In genomic region chr6:11225990-11226389, GRCh38 we compare ENCODE assay signal across 18 cellular contexts. TPM values are rescaled to one million over a fixed set of nuclear protein-coding genes. Genes with fewer than 3 reads are reported as not detected.
DNase-seq lines count a peak whose midpoint lies in the region; ATAC-seq and TF ChIP-seq lines count a peak whose summit lies in the region.
"Had no signal": no experiment of that assay in that cellular context is flagged by ENCODE, and none has a peak within 500 bp of the region (broad histone marks: within the 10 kb centered on the region; RNA-seq: fewer than 3 reads in every experiment).

No MANE protein-coding gene starts in this region.

- no peak for TF ChIP-seq CTCF in endodermal cell (conservative IDR thresholded peaks at IDR 0.05)
- no peak for TF ChIP-seq CTCF in smooth muscle cell (IDR thresholded peaks at IDR 0.05; ENCODE audit: borderline replicate concordance, insufficient read depth, poor library complexity, severe bottlenecking)
- TF ChIP-seq CTCF in RWPE1 (conservative IDR thresholded peaks at IDR 0.05; ENCODE audit: low read depth): no peak

- POLR2A ChIA-PET in RWPE1 (lab: Yijun Ruan, JAX; ENCODE audit: low non-redundant PET): no interaction called here

- H2AFZ ChIP-seq in smooth muscle cell (ENCODE audit: low read depth): no peak overlapping the region

- CTCF ChIA-PET in RWPE1 (lab: Yijun Ruan, JAX): no interaction called here

- H3K4me3 Mint-ChIP-seq in activated T-cell treated with anti-CD3 and anti-CD28 coated beads, Interleukin-2, amount 50 U/mL, for 24 hours: no peak overlapping the region
- H3K4me3 Mint-ChIP-seq in T-helper 17 cell (no peak overlapping the region), endodermal cell (no peak overlapping the region)

- WGBS in endodermal cell (ENCODE audit: insufficient coverage in 1 of 2, insufficient read length in 1 of 2), 2 experiments: 60 to 90% methylated on average over 1 to 2 of the region's 2 CpGs
- WGBS in smooth muscle cell (ENCODE audit: low lambda C conversion rate): 48% methylated on average over 2 of the region's 2 CpGs

- H3K27ac ChIP-seq in endodermal cell (ENCODE audit: low read depth, low read length) (no peak overlapping the region), smooth muscle cell (ENCODE audit: low read depth) (peak overlapping the region; percentile 99), RWPE1 (no peak overlapping the region)
- H3K27ac ChIP-seq: SJCRH30 had no signal

- H4K20me1 ChIP-seq in smooth muscle cell (ENCODE audit: low read depth): peaks cover 99% of the 10 kb centered on the region

- H3K27me3 Mint-ChIP-seq in activated T-cell treated with anti-CD3 and anti-CD28 coated beads, Interleukin-2, amount 50 U/mL, for 24 hours: no peaks in the 10 kb centered on the region
- H3K27me3 Mint-ChIP-seq in T-helper 17 cell (no peaks in the 10 kb centered on the region), endodermal cell (ENCODE audit: insufficient read depth) (no peaks in the 10 kb centered on the region)

- H3K36me3 ChIP-seq in endodermal cell (ENCODE audit: control insufficient read depth, insufficient read depth, low read length) (peaks cover 10% of the 10 kb centered on the region), smooth muscle cell (ENCODE audit: low read depth) (no peaks in the 10 kb centered on the region)
- H3K36me3 ChIP-seq: SJCRH30 had no signal

- H3K4me1 Mint-ChIP-seq in activated T-cell treated with anti-CD3 and anti-CD28 coated beads, Interleukin-2, amount 50 U/mL, for 24 hours (ENCODE audit: low read depth): peaks cover 64% of the 10 kb centered on the region
- H3K4me1 Mint-ChIP-seq in T-helper 17 cell (peaks cover 43% of the 10 kb centered on the region), endodermal cell (peaks cover 58% of the 10 kb centered on the region)

- H3K9ac ChIP-seq in endodermal cell (ENCODE audit: extremely low read depth, low read length, poor library complexity, severe bottlenecking): no peak overlapping the region
- peak overlapping the region; percentile 6 for H3K9ac ChIP-seq in smooth muscle cell (ENCODE audit: low read depth)

- peak overlapping the region; percentile 90 for H3K4me2 ChIP-seq in smooth muscle cell

- peaks cover 2% of the 10 kb centered on the region for H3K9me3 Mint-ChIP-seq in activated T-cell treated with anti-CD3 and anti-CD28 coated beads, Interleukin-2, amount 50 U/mL, for 24 hours
- H3K9me3 Mint-ChIP-seq in endodermal cell: peaks cover 1% of the 10 kb centered on the region

- H3K79me2 ChIP-seq in smooth muscle cell (ENCODE audit: low read depth): peaks cover 98% of the 10 kb centered on the region

- no peak for DNase-seq in activated T-cell treated with anti-CD3 and anti-CD28 coated beads, Interleukin-2, amount 50 U/mL, for 24 hours
- DNase-seq in activated T-cell treated with anti-CD3 and anti-CD28 coated beads, Interleukin-2, amount 50 U/mL, for 48 hours: no peak
- no peak for DNase-seq in T-helper 17 cell
- DNase-seq in endodermal cell: no peak
- DNase-seq in smooth muscle cell (lab: John Stamatoyannopoulos, UW; ENCODE audit: unreplicated experiment): no peak
- no peak for DNase-seq in activated naive CD4-positive, alpha-beta T cell treated with anti-CD3 and anti-CD28 coated beads, Interleukin-2, amount 50 U/mL, for 16 hours
- no peak for DNase-seq in NCI-H345 (lab: John Stamatoyannopoulos, UW)
- no peak for DNase-seq in RWPE1 (ENCODE audit: low spot score)
- DNase-seq: ACHN; activated naive CD4-positive, alpha-beta T cell; central memory CD4-positive, alpha-beta T cell; NCI-H1930; NCI-H510A treated with DMSO at 0.1 percent for 48 hours; SJCRH30; stimulated activated CD4-positive, alpha-beta T cell treated with anti-CD3 and anti-CD28 coated beads, Interleukin-12 subunit alpha, Interleukin-12 subunit beta, amount 100 ng/mL, for 4 hours; stimulated activated naive CD4-positive, alpha-beta T cell treated with Interleukin-2 at 50 U/mL for 16 hours had no signal

- ATAC-seq in T-helper 17 cell: no peak
- ATAC-seq: left lobe of liver had no signal

- H3K4me3 ChIP-seq in endodermal cell (ENCODE audit: low read length): no peak overlapping the region
- H3K4me3 ChIP-seq in smooth muscle cell: peak overlapping the region; percentile 92
- H3K4me3 ChIP-seq: SJCRH30 had no signal

- H3K27me3 ChIP-seq in endodermal cell (ENCODE audit: control insufficient read depth, insufficient read depth, low read length, poor library complexity, severe bottlenecking) (no peaks in the 10 kb centered on the region), smooth muscle cell (ENCODE audit: low read depth) (no peaks in the 10 kb centered on the region)
- H3K27me3 ChIP-seq: SJCRH30 had no signal

- H3K4me1 ChIP-seq in endodermal cell (ENCODE audit: control insufficient read depth, insufficient read depth, low read length) (peaks cover 6% of the 10 kb centered on the region), smooth muscle cell (ENCODE audit: low read depth) (peaks cover 39% of the 10 kb centered on the region)
- H3K4me1 ChIP-seq: SJCRH30 had no signal

- H3F3A ChIP-seq in smooth muscle cell (ENCODE audit: low read depth): peaks cover 43% of the 10 kb centered on the region

- H3K36me3 Mint-ChIP-seq in activated T-cell treated with anti-CD3 and anti-CD28 coated beads, Interleukin-2, amount 50 U/mL, for 24 hours (ENCODE audit: low read depth): peaks cover 41% of the 10 kb centered on the region
- H3K36me3 Mint-ChIP-seq in T-helper 17 cell (ENCODE audit: low read depth) (peaks cover 5% of the 10 kb centered on the region), endodermal cell (ENCODE audit: low read depth) (peaks cover 2% of the 10 kb centered on the region)

- no peaks in the 10 kb centered on the region for H3K9me3 ChIP-seq in T-helper 17 cell (ENCODE audit: control insufficient read depth, low read length, poor library complexity, severe bottlenecking)
- H3K9me3 ChIP-seq in endodermal cell (ENCODE audit: control insufficient read depth, low read length): no peaks in the 10 kb centered on the region
- no peaks in the 10 kb centered on the region for H3K9me3 ChIP-seq in smooth muscle cell (replicated peaks; ENCODE audit: low read depth)
- H3K9me3 ChIP-seq: SJCRH30 had no signal

- peak overlapping the region; percentile 77 for H3K27ac Mint-ChIP-seq in activated T-cell treated with anti-CD3 and anti-CD28 coated beads, Interleukin-2, amount 50 U/mL, for 24 hours
- peak overlapping the region; percentile 83 for H3K27ac Mint-ChIP-seq in T-helper 17 cell
- H3K27ac Mint-ChIP-seq in endodermal cell: peak overlapping the region; percentile 56
- H3K27ac Mint-ChIP-seq: progenitor cell of endocrine pancreas had no signal

RNA-seq across cellular contexts. Expression of gene NEDD9, which starts 6.5 kb away (rescaled TPM):
- total RNA-seq in T-helper 17 cell (10 to 100 TPM; 63.5 to 64.9 TPM), endodermal cell (1 to 10 TPM; 1.7 to 7.4 TPM), smooth muscle cell (127 and 139 TPM in 2 replicates)
- polyA plus RNA-seq in endodermal cell (2013, experiment 1 of 2): 24.6 TPM
- polyA plus RNA-seq in endodermal cell (2013, experiment 2 of 2): 26.5 TPM
- polyA plus RNA-seq in smooth muscle cell: 75.2 and 85.6 TPM in 2 replicates

Comparison
In these comparisons a context has a peak if more than half of its experiments do, and no peak if none do; other contexts are left out.
1. RNA of gene NEDD9, which starts 6.5 kb away (total RNA-seq): 127 to 139 TPM in smooth muscle cell and 63.5 to 64.9 TPM in T-helper 17 cell; 1.7 to 7.4 TPM in endodermal cell; every median in the first group is over 4 times any median in the second.
2. Peak in every context shown above with its lines, with median percentiles within 50 percentile points of each other: H3K27ac Mint-ChIP-seq.